Comparison of ENCODE assay signal across 14 cellular contexts in the genomic region with DNA sequence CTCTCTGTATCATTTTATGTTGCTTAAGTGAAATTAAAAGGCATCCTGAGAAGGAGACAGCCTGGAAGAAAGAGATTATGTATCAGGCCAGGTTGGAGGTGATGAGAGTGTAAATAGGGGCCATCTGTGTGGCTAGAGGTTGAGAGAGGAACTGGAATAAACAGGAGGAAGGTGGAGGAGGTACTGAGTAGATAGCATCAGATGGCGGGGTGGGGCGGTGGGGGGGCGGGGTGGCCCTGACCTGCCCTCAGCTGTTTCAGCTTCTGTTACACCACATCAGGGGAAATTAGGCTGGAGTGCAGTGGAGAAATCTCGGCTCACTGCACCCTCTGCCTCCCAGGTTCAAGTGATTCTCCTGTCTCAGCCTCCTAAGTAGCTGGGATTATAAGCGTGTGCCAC.
DNase-seq lines count a peak whose midpoint lies in the region; ATAC-seq, FAIRE-seq and TF ChIP-seq lines count a peak whose summit lies in the region.
"Had no signal": no experiment of that assay in that cellular context is flagged by ENCODE, and none has a peak within 500 bp of the region (broad histone marks: within the 10 kb centered on the region; RNA-seq: fewer than 3 reads in every experiment).

No MANE protein-coding gene starts in this region.

- FAIRE-seq in GM19239 (lab: Jason Lieb, UNC): no peak

- TF ChIP-seq CTCF in NB4 (IDR thresholded peaks at IDR 0.05; ENCODE audit: low read depth, low read length): no peak

- no peak for TF ChIP-seq POLR2A in NB4 (IDR thresholded peaks at IDR 0.05; ENCODE audit: extremely low read depth, insufficient read length)

- ATAC-seq in HG03521 (IDR thresholded peaks at IDR 0.05; ENCODE audit: unreplicated experiment): no peak
- no peak for ATAC-seq in HG03159 (IDR thresholded peaks at IDR 0.05; ENCODE audit: unreplicated experiment)
- ATAC-seq: T-helper 17 cell had no signal

- DNase-seq in DMS 273 (lab: John Stamatoyannopoulos, UW; ENCODE audit: unreplicated experiment): peak; percentile 92
- peak; percentile 20 for DNase-seq in NB4 (ENCODE audit: low read depth)
- DNase-seq in OCI-M1 (lab: John Stamatoyannopoulos, UW): peak; percentile 18
- DNase-seq in islet precursor cell: peak; percentile 66
- no peak for DNase-seq in GM19239 (ENCODE audit: insufficient read length, low spot score)
- no peak for DNase-seq in NOMO-1 (lab: John Stamatoyannopoulos, UW; ENCODE audit: unreplicated experiment in 2 of 2)
- DNase-seq: ACHN; Calu3; CD4-positive, alpha-beta T cell; IMR-90; NCI-H1048; T-helper 17 cell had no signal

- no peak overlapping the region for H3K4me3 ChIP-seq in NB4 (ENCODE audit: low read depth, low read length)

Comparison
In these comparisons a context has a peak if more than half of its experiments do, and no peak if none do; other contexts are left out.
1. DNase-seq: peak in DMS 273 (single experiment), NB4 (single experiment), OCI-M1 (single experiment) and islet precursor cell (single experiment); none in GM19239 (single experiment) and NOMO-1 (0 of 2).